7 cellular contexts compared by ENCODE assay signal in genomic region chr14:89417111-89417468, GRCh38. TPM values are rescaled to one million over a fixed set of nuclear protein-coding genes. Genes with fewer than 3 reads are reported as not detected.
DNase-seq lines count a peak whose midpoint lies in the region; ATAC-seq and TF ChIP-seq lines count a peak whose summit lies in the region.

Gene FOXN3, minus strand, starts transcription at chr14:89417233. Its CDS starts 4,757 bp downstream, at chr14:89412476.

- H3K4me3 ChIP-seq in body of pancreas (peak within 1 kb of the TSS; percentile 59 to 84), iPS-11a (ENCODE audit: low read depth, low read length) (peak within 1 kb of the TSS; percentile 76), skeletal muscle cell (ENCODE audit: low read depth, low read length) (peak within 1 kb of the TSS; percentile 81)

- intact Hi-C loops in body of pancreas (cut with DNase I), result loop anchor here (10.0 kb wide), 1 partner anchor 382 kb away; no protein-coding TSS in a partner anchor

- peak in 2 of 3 donors; percentile 39 to 41 for TF ChIP-seq POLR2A in body of pancreas (IDR thresholded peaks at IDR 0.05)

- TF ChIP-seq CTCF in body of pancreas (IDR thresholded peaks at IDR 0.05), result peak in 1 of 7 experiments; percentile 21

- H3K4me1 ChIP-seq in body of pancreas, result peaks cover 30% of the 10 kb centered on the region

- 0 to 1% methylated on average over 3 to 31 of the region's 48 CpGs for whole genome bisulfite sequencing in body of pancreas, 2 donors

- no peaks in the 10 kb centered on the region for H3K27me3 ChIP-seq in body of pancreas

- no peaks in the 10 kb centered on the region for H3K9me3 ChIP-seq in body of pancreas

- ATAC-seq in GM18517 (IDR thresholded peaks at IDR 0.05; ENCODE audit: unreplicated experiment) (peak; percentile 21), HG03025 (IDR thresholded peaks at IDR 0.05; ENCODE audit: low FRiP score, unreplicated experiment) (peak; percentile 41), body of pancreas (peak; percentile 84)

- DNase-seq in NCI-H2107 treated with DMSO at 0.1 percent for 48 hours (lab: John Stamatoyannopoulos, UW; ENCODE audit: unreplicated experiment) (peak; percentile 75), UCSD-AML1 (lab: John Stamatoyannopoulos, UW; ENCODE audit: unreplicated experiment) (peak; percentile 89), body of pancreas (peak; percentile 93 to 95 (median 93)), skeletal muscle cell (ENCODE audit: low read depth) (peak; percentile 70)

- peak within 1 kb of the TSS; percentile 93 to 95 (median 94) for H3K27ac ChIP-seq in body of pancreas

- no peaks in the 10 kb centered on the region for H3K36me3 ChIP-seq in body of pancreas (replicated peaks in 1 of 2; ENCODE audit: insufficient read depth in 1 of 2, low read depth in 2 of 2)

RNA-seq across cellular contexts. Expression of gene FOXN3, which starts in this region (rescaled TPM):
- total RNA-seq in body of pancreas, result 10 to 100 TPM; 42.3 to 61.6 TPM

Comparison
In these comparisons a context has a peak if more than half of its experiments do, and no peak if none do; other contexts are left out.
1. Peak in every context shown above with its lines: DNase-seq, ATAC-seq, H3K4me3 ChIP-seq and H3K27ac ChIP-seq.
2. ATAC-seq: peak in every context shown above with its lines; median percentile 84 in body of pancreas; 41 in HG03025; 21 in GM18517.